Comparison of ENCODE assay signal across 10 cellular contexts in the genomic region with DNA sequence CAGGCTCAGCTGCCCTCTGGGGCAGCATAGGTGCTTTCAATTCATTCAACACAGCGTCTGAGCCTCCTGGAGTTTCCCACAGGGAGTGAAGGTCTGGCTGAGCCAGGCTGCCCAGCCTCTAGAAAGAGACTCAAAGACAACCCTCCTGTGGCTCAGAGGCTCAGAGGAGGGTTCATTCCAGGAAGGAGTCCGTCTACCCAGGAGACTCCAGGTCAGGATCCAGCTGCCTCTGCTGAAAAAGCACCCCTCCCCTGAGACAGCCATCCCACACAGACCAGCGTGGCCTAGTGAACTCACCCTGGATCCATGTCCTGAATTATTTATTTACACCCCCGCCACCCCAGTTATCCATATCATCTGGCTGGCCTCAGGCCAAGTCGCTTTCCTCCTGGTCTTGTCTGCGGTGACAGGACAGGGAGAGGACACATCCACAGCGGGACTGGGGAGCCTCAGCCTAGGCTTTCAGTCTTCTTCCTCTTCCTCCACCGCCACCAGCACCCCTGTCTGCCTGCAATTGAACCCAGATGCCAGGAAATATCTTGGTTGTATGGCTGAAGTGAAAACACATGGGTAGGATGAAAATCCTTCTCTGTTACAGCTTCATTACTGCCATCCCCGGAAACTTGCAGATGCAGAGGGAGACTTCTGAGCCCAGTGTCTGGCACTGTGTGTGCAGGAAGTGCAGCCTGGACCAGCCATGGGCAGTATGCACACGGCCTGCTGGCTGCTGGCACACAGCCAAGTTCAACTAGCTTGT. TPM values are rescaled to one million over a fixed set of nuclear protein-coding genes. Genes with fewer than 3 reads are reported as not detected.
A peak's percentile ranks its signal among the peaks of the same experiment; 100 is the strongest.
DNase-seq lines count a peak whose midpoint lies in the region; ATAC-seq and TF ChIP-seq lines count a peak whose summit lies in the region.
"Had no signal": no experiment of that assay in that cellular context is flagged by ENCODE, and none has a peak within 500 bp of the region (broad histone marks: within the 10 kb centered on the region; RNA-seq: fewer than 3 reads in every experiment).

No MANE protein-coding gene starts in this region.

- H3K4ac ChIP-seq in mesenchymal stem cell (ENCODE audit: low read depth in 1 of 2, low read length in 2 of 2), result peak overlapping the region in 1 of 2 experiments; percentile 53

- ATAC-seq in HG02981 (IDR thresholded peaks at IDR 0.05; ENCODE audit: unreplicated experiment) (no peak), HG02973 (IDR thresholded peaks at IDR 0.05; ENCODE audit: unreplicated experiment) (no peak)
- ATAC-seq in activated CD4-positive, CD25-positive, alpha-beta regulatory T cell treated with anti-CD3 and anti-CD28 coated beads, Interleukin-2, amount 50 U/mL, for 24 hours, result no peak

- H3K79me1 ChIP-seq in mesenchymal stem cell (replicated peaks; ENCODE audit: low read length, poor library complexity, severe bottlenecking), result no peaks in the 10 kb centered on the region

- H3K27me3 ChIP-seq in MG63 (no peaks in the 10 kb centered on the region), mesenchymal stem cell (ENCODE audit: control insufficient read depth in 1 of 2, insufficient read depth in 1 of 2, low read length in 2 of 2) (peaks cover 0 to 41% of the 10 kb centered on the region in 2 experiments)
- H3K27me3 ChIP-seq: neural progenitor cell had no signal

- H2BK5ac ChIP-seq in mesenchymal stem cell (ENCODE audit: low read depth, low read length, poor library complexity, severe bottlenecking), result no peak overlapping the region

- peak overlapping the region; percentile 71 for H4K91ac ChIP-seq in mesenchymal stem cell (ENCODE audit: low read length)

- H2AFZ ChIP-seq in mesenchymal stem cell (ENCODE audit: low read depth, low read length), result peak overlapping the region; percentile 49
- H2AFZ ChIP-seq: neural progenitor cell had no signal

- peaks cover 37% of the 10 kb centered on the region for H3K4me1 Mint-ChIP-seq in chondrocyte (ENCODE audit: low read depth)

- peak; percentile 23 for TF ChIP-seq CTCF in chondrocyte (IDR thresholded peaks at IDR 0.05)

- no peaks in the 10 kb centered on the region for H3K9me3 Mint-ChIP-seq in chondrocyte (ENCODE audit: low read depth)
- H3K9me3 Mint-ChIP-seq: neural progenitor cell had no signal

- peak overlapping the region; percentile 45 for H3K4me3 Mint-ChIP-seq in chondrocyte (ENCODE audit: unreplicated experiment)
- H3K4me3 Mint-ChIP-seq: neural progenitor cell had no signal

- no peaks in the 10 kb centered on the region for H3K27me3 Mint-ChIP-seq in chondrocyte (ENCODE audit: low read depth)

- peak overlapping the region; percentile 54 for H2BK15ac ChIP-seq in mesenchymal stem cell (ENCODE audit: low read depth, poor library complexity, severe bottlenecking)

- peak overlapping the region; percentile 83 for H3K27ac ChIP-seq in mesenchymal stem cell (ENCODE audit: low read length, poor library complexity, severe bottlenecking)
- H3K27ac ChIP-seq: epithelial cell of prostate, neural progenitor cell had no signal

- H3K14ac ChIP-seq in mesenchymal stem cell (ENCODE audit: low read length in 2 of 2), result peak overlapping the region in 1 of 2 experiments; percentile 62

- H3K9me3 ChIP-seq in MG63 (no peaks in the 10 kb centered on the region), mesenchymal stem cell (ENCODE audit: control insufficient read depth, low read length) (no peaks in the 10 kb centered on the region)

- peaks cover 19% of the 10 kb centered on the region for H3K4me1 ChIP-seq in mesenchymal stem cell (ENCODE audit: control insufficient read depth, insufficient read depth, low read depth, low read length)
- H3K4me1 ChIP-seq: neural progenitor cell had no signal

- H3K4me2 ChIP-seq in mesenchymal stem cell (ENCODE audit: low read length, poor library complexity, severe bottlenecking), result no peak overlapping the region
- H3K4me2 ChIP-seq: neural progenitor cell had no signal

- H3K23ac ChIP-seq in mesenchymal stem cell (ENCODE audit: low read length in 2 of 2), result no peak overlapping the region

- H2BK12ac ChIP-seq in mesenchymal stem cell (ENCODE audit: low read length in 2 of 2), result peak overlapping the region; percentile 78

- H3K4me3 ChIP-seq in MG63, result no peak overlapping the region
- no peak overlapping the region for H3K4me3 ChIP-seq in mesenchymal stem cell (ENCODE audit: insufficient read depth in 1 of 2, low read depth in 1 of 2, low read length in 2 of 2)
- H3K4me3 ChIP-seq: neural progenitor cell had no signal

- H3K36me3 ChIP-seq in MG63 (no peaks in the 10 kb centered on the region), mesenchymal stem cell (ENCODE audit: control insufficient read depth in 1 of 2, insufficient read depth in 2 of 2, low read depth in 1 of 2, low read length in 2 of 2) (no peaks in the 10 kb centered on the region)
- H3K36me3 ChIP-seq: neural progenitor cell had no signal

- H3K27ac Mint-ChIP-seq in chondrocyte (ENCODE audit: unreplicated experiment), result peak overlapping the region; percentile 88

- H2BK120ac ChIP-seq in mesenchymal stem cell (ENCODE audit: low read depth, low read length), result no peak overlapping the region

- peak overlapping the region; percentile 75 to 86 for H3K18ac ChIP-seq in mesenchymal stem cell (ENCODE audit: low read depth in 1 of 2, low read length in 2 of 2)

- peak overlapping the region; percentile 81 for H2AK5ac ChIP-seq in mesenchymal stem cell (ENCODE audit: low read length, severe bottlenecking)

- H3K9ac ChIP-seq in mesenchymal stem cell (ENCODE audit: low read length), result no peak overlapping the region
- H3K9ac ChIP-seq: neural progenitor cell had no signal

- DNase-seq in AG20443 (ENCODE audit: low spot score) (peak; percentile 59), MG63 (peak; percentile 38), chondrocyte (ENCODE audit: low spot score) (peak; percentile 86), mesenchymal stem cell (peak; percentile 46), cortex of kidney (lab: John Stamatoyannopoulos, UW) (no peak)

- 57% methylated on average over 9 of the region's 10 CpGs for WGBS in mesenchymal stem cell

- H4K8ac ChIP-seq in mesenchymal stem cell (ENCODE audit: low read length), result peak overlapping the region; percentile 86

- no peaks in the 10 kb centered on the region for H3K36me3 Mint-ChIP-seq in chondrocyte (ENCODE audit: low read depth)
- H3K36me3 Mint-ChIP-seq: neural progenitor cell had no signal

RNA-seq across cellular contexts. Expression of a gene that starts 44.0 kb away (rescaled TPM):
- 8.6 and 9.1 TPM in 2 replicates for total RNA-seq in MG63 (2014; rRNA removed; shearing (Covaris generic); ENCODE audit: low replicate concordance)
- 25.6 to 52.1 TPM (median 27.5 TPM) in 3 replicates for total RNA-seq in chondrocyte
- 11.4 TPM for polyA plus RNA-seq in mesenchymal stem cell (2013, experiment 1 of 2)
- polyA plus RNA-seq in mesenchymal stem cell (2013, experiment 2 of 2), result 11.1 TPM
